14 cellular contexts compared by ENCODE assay signal in genomic region chr17:44044092-44044491, GRCh38. TPM values are rescaled to one million over a fixed set of nuclear protein-coding genes. Genes with fewer than 3 reads are reported as not detected.
DNase-seq lines count a peak whose midpoint lies in the region; ATAC-seq and TF ChIP-seq lines count a peak whose summit lies in the region.
"Had no signal": no experiment of that assay in that cellular context is flagged by ENCODE, and none has a peak within 500 bp of the region (broad histone marks: within the 10 kb centered on the region; RNA-seq: fewer than 3 reads in every experiment).

No MANE protein-coding gene starts in this region.

- no peak overlapping the region for H3K4me3 ChIP-seq in AG04450 (ENCODE audit: low read depth, low read length)
- peak overlapping the region in 1 of 2 experiments; percentile 22 for H3K4me3 ChIP-seq in mesenchymal stem cell (ENCODE audit: insufficient read depth in 1 of 2, low read depth in 1 of 2, low read length in 2 of 2)
- H3K4me3 ChIP-seq: BLaER1, lung, tibial nerve had no signal

- H2AFZ ChIP-seq in mesenchymal stem cell (ENCODE audit: low read depth, low read length) = no peak overlapping the region

- no peaks in the 10 kb centered on the region for H3K27me3 Mint-ChIP-seq in HFFc6 (ENCODE audit: insufficient read depth)
- no peaks in the 10 kb centered on the region for H3K27me3 Mint-ChIP-seq in dendritic cell treated with granulocyte-macrophage colony-stimulating factor and Interleukin-4, amounts not matched to agents 40 ng/mL and 50 ng/mL, for 4 days

- no peak overlapping the region for H3K4ac ChIP-seq in mesenchymal stem cell (ENCODE audit: low read depth in 1 of 2, low read length in 2 of 2)

- no peak overlapping the region for H2AK5ac ChIP-seq in mesenchymal stem cell (ENCODE audit: low read length, severe bottlenecking)

- H3K36me3 Mint-ChIP-seq in HFFc6 (ENCODE audit: low read depth) = peaks cover 19% of the 10 kb centered on the region
- peaks cover 51% of the 10 kb centered on the region for H3K36me3 Mint-ChIP-seq in dendritic cell treated with granulocyte-macrophage colony-stimulating factor and Interleukin-4, amounts not matched to agents 40 ng/mL and 50 ng/mL, for 4 days (ENCODE audit: low read depth)

- DNase-seq in AG04450 (ENCODE audit: low read depth, low spot score) (no peak), HFFc6 (no peak), mesenchymal stem cell (peak; percentile 38), hippocampal formation (lab: John Stamatoyannopoulos, UW) (no peak), NCI-H187 treated with DMSO at 0.1 percent for 48 hours (lab: John Stamatoyannopoulos, UW) (no peak), NCI-H1105 treated with DMSO at 0.1 percent for 48 hours (lab: John Stamatoyannopoulos, UW) (no peak), omental fat pad (ENCODE audit: low spot score) (no peak)
- DNase-seq: cerebellar nuclear complex, glutamatergic neuron, NCI-H2081 treated with DMSO at 0.1 percent for 48 hours had no signal

- H3K4me1 Mint-ChIP-seq in HFFc6 (ENCODE audit: low read depth) = peaks cover 52% of the 10 kb centered on the region
- peaks cover 30% of the 10 kb centered on the region for H3K4me1 Mint-ChIP-seq in dendritic cell treated with granulocyte-macrophage colony-stimulating factor and Interleukin-4, amounts not matched to agents 40 ng/mL and 50 ng/mL, for 4 days (ENCODE audit: low read depth)

- intact Hi-C loops in dendritic cell treated with granulocyte-macrophage colony-stimulating factor and Interleukin-4, amounts not matched to agents 40 ng/mL and 50 ng/mL, for 4 days (cut with micrococcal nuclease) = no loop called here

- H2BK15ac ChIP-seq in mesenchymal stem cell (ENCODE audit: low read depth, poor library complexity, severe bottlenecking) = no peak overlapping the region

- H4K91ac ChIP-seq in mesenchymal stem cell (ENCODE audit: low read length) = no peak overlapping the region

- H3K4me1 ChIP-seq in mesenchymal stem cell (ENCODE audit: control insufficient read depth, insufficient read depth, low read depth, low read length) = peaks cover 3% of the 10 kb centered on the region

- TF ChIP-seq CTCF in AG04450 (IDR thresholded peaks at IDR 0.05; ENCODE audit: low read depth, low read length) = no peak
- no peak for TF ChIP-seq CTCF in HFFc6 (IDR thresholded peaks at IDR 0.05)
- TF ChIP-seq CTCF in omental fat pad (IDR thresholded peaks at IDR 0.05) = no peak

- H3K36me3 ChIP-seq in mesenchymal stem cell (ENCODE audit: control insufficient read depth in 1 of 2, insufficient read depth in 2 of 2, low read depth in 1 of 2, low read length in 2 of 2) = peaks cover 17 to 31% of the 10 kb centered on the region in 2 experiments

- peak overlapping the region; percentile 85 for H3K9ac ChIP-seq in mesenchymal stem cell (ENCODE audit: low read length)
- H3K9ac ChIP-seq: BLaER1 had no signal

- CTCF ChIA-PET in AG04450 (lab: Charles Lee) = interaction anchor here (0.6 to 6.3 kb wide), 10 partner anchors 17 to 166 kb away, joined by 3 to 55 read pairs (median 7); partner anchors contain the start of genes HDAC5 and PPY

- H3K23ac ChIP-seq in mesenchymal stem cell (ENCODE audit: low read length in 2 of 2) = no peak overlapping the region

- H3K4me2 ChIP-seq in mesenchymal stem cell (ENCODE audit: low read length, poor library complexity, severe bottlenecking) = no peak overlapping the region
- H3K4me2 ChIP-seq: BLaER1 had no signal

- no peaks in the 10 kb centered on the region for H3K9me3 Mint-ChIP-seq in HFFc6
- H3K9me3 Mint-ChIP-seq in dendritic cell treated with granulocyte-macrophage colony-stimulating factor and Interleukin-4, amounts not matched to agents 40 ng/mL and 50 ng/mL, for 4 days = no peaks in the 10 kb centered on the region

- no peak overlapping the region for H2BK12ac ChIP-seq in mesenchymal stem cell (ENCODE audit: low read length in 2 of 2)

- H3K14ac ChIP-seq in mesenchymal stem cell (ENCODE audit: low read length in 2 of 2) = no peak overlapping the region

- no peaks in the 10 kb centered on the region for H3K27me3 ChIP-seq in AG04450 (ENCODE audit: control insufficient read depth, insufficient read depth, low read length)
- H3K27me3 ChIP-seq in mesenchymal stem cell (ENCODE audit: control insufficient read depth in 1 of 2, insufficient read depth in 1 of 2, low read length in 2 of 2) = no peaks in the 10 kb centered on the region
- H3K27me3 ChIP-seq: BLaER1, tibial nerve had no signal

- H3K27ac ChIP-seq in AG04450 (ENCODE audit: low read depth, low read length) (peak overlapping the region; percentile 80), mesenchymal stem cell (ENCODE audit: low read length, poor library complexity, severe bottlenecking) (no peak overlapping the region)
- H3K27ac ChIP-seq: BLaER1 had no signal

- no peaks in the 10 kb centered on the region for H3K9me3 ChIP-seq in AG04450 (ENCODE audit: control insufficient read depth, insufficient read depth, low read length)
- H3K9me3 ChIP-seq in mesenchymal stem cell (ENCODE audit: control insufficient read depth, low read length) = no peaks in the 10 kb centered on the region
- H3K9me3 ChIP-seq: BLaER1, tibial nerve had no signal

- POLR2A ChIA-PET in AG04450 (lab: Yijun Ruan, JAX) = interaction anchor here (0.7 to 1.7 kb wide), 8 partner anchors 11 to 142 kb away, joined by 3 to 9 read pairs (median 5); partner anchors contain the start of genes G6PC3, LSM12 and TMEM101

- H4K8ac ChIP-seq in mesenchymal stem cell (ENCODE audit: low read length) = no peak overlapping the region

- H3K18ac ChIP-seq in mesenchymal stem cell (ENCODE audit: low read depth in 1 of 2, low read length in 2 of 2) = no peak overlapping the region

- ATAC-seq in omental fat pad (ENCODE audit: low FRiP score) = no peak

- peak overlapping the region; percentile 44 for H3K27ac Mint-ChIP-seq in HFFc6
- H3K27ac Mint-ChIP-seq in dendritic cell treated with granulocyte-macrophage colony-stimulating factor and Interleukin-4, amounts not matched to agents 40 ng/mL and 50 ng/mL, for 4 days = peak overlapping the region; percentile 76

- no peak overlapping the region for H2BK120ac ChIP-seq in mesenchymal stem cell (ENCODE audit: low read depth, low read length)

- H3K79me1 ChIP-seq in mesenchymal stem cell (replicated peaks; ENCODE audit: low read length, poor library complexity, severe bottlenecking) = peaks cover 4% of the 10 kb centered on the region

- no peak overlapping the region for H2BK5ac ChIP-seq in mesenchymal stem cell (ENCODE audit: low read depth, low read length, poor library complexity, severe bottlenecking)

- WGBS in mesenchymal stem cell = 83% methylated on average over 1 of the region's 1 CpG

- no peak overlapping the region for H3K4me3 Mint-ChIP-seq in HFFc6
- H3K4me3 Mint-ChIP-seq in dendritic cell treated with granulocyte-macrophage colony-stimulating factor and Interleukin-4, amounts not matched to agents 40 ng/mL and 50 ng/mL, for 4 days = no peak overlapping the region

RNA-seq across cellular contexts. Expression of gene LSM12, which starts 22.4 kb away (rescaled TPM):
- polyA plus RNA-seq in AG04450 (2011; rRNA removed) = 46.5 and 57.5 TPM in 2 replicates
- polyA minus RNA-seq in AG04450 (2011; rRNA and poly(A)+ RNA removed) = 72.6 and 81.7 TPM in 2 replicates
- total RNA-seq in HFFc6 (2021; fragmentation: NEBNext Ultra II Directional; extraction: Animal tissue kit (Norgen Biotek cat#: 25700)) = 100 to 1,000 TPM in 1 of 6 experiments, 10 to 100 TPM in 5; 86.6 to 101 (median 94.5) TPM
- 74.2 TPM for polyA plus RNA-seq in mesenchymal stem cell (2013, experiment 1 of 2)
- polyA plus RNA-seq in mesenchymal stem cell (2013, experiment 2 of 2) = 73.4 TPM
- 10 to 100 TPM; 24.6 to 52.9 (median 47.4) TPM for total RNA-seq in omental fat pad

RNA-seq across cellular contexts. Expression of gene G6PC3, which starts 26.4 kb away (rescaled TPM):
- polyA plus RNA-seq in AG04450 (2011; rRNA removed) = 69.8 and 87.4 TPM in 2 replicates
- polyA minus RNA-seq in AG04450 (2011; rRNA and poly(A)+ RNA removed) = 74.2 and 110 TPM in 2 replicates
- 100 to 1,000 TPM in 5 of 6 experiments, 10 to 100 TPM in 1; 96.6 to 123 (median 113) TPM for total RNA-seq in HFFc6 (2021; fragmentation: NEBNext Ultra II Directional; extraction: Animal tissue kit (Norgen Biotek cat#: 25700))
- polyA plus RNA-seq in mesenchymal stem cell (2013, experiment 1 of 2) = 158 TPM
- 165 TPM for polyA plus RNA-seq in mesenchymal stem cell (2013, experiment 2 of 2)
- total RNA-seq in omental fat pad = 10 to 100 TPM; 30.1 to 58.3 (median 39.0) TPM

RNA-seq across cellular contexts. Expression of gene TMEM101, which starts 29.3 kb away (rescaled TPM):
- polyA plus RNA-seq in AG04450 (2011; rRNA removed) = 31.3 and 35.5 TPM in 2 replicates
- 29.4 and 39.6 TPM in 2 replicates for polyA minus RNA-seq in AG04450 (2011; rRNA and poly(A)+ RNA removed)
- total RNA-seq in HFFc6 (2021; fragmentation: NEBNext Ultra II Directional; extraction: Animal tissue kit (Norgen Biotek cat#: 25700)) = 10 to 100 TPM; 27.8 to 32.7 (median 29.2) TPM
- 21.7 TPM for polyA plus RNA-seq in mesenchymal stem cell (2013, experiment 1 of 2)
- 22.1 TPM for polyA plus RNA-seq in mesenchymal stem cell (2013, experiment 2 of 2)
- total RNA-seq in omental fat pad = 10 to 100 TPM; 17.3 to 37.0 (median 26.8) TPM

RNA-seq across cellular contexts. Expression of gene NAGS, which starts 39.7 kb away (rescaled TPM):
- 0.93 and 1.1 TPM in 2 replicates for polyA plus RNA-seq in AG04450 (2011; rRNA removed)
- 0.70 and 0.87 TPM in 2 replicates for polyA minus RNA-seq in AG04450 (2011; rRNA and poly(A)+ RNA removed)
- total RNA-seq in HFFc6 (2021; fragmentation: NEBNext Ultra II Directional; extraction: Animal tissue kit (Norgen Biotek cat#: 25700)) = 1 to 10 TPM in 3 of 6 experiments, under 1 TPM in 3; 0.63 to 1.1 (median 0.91) TPM
- 0.86 TPM for polyA plus RNA-seq in mesenchymal stem cell (2013, experiment 1 of 2)
- 0.96 TPM for polyA plus RNA-seq in mesenchymal stem cell (2013, experiment 2 of 2)
- 1 to 10 TPM in 1 of 4 donors, under 1 TPM in 3; 0.37 to 1.6 (median 0.77) TPM for total RNA-seq in omental fat pad
